Comparison of ENCODE assay signal across 1 cellular context in genomic region chr1:20823879-20824278, GRCh38.
TF ChIP-seq lines count a peak whose summit lies in the region.

No MANE protein-coding gene starts in this region.

TF ChIP-seq in SK-N-SH treated with all-trans-retinoic acid at 6 μM for 48 hours, 23 proteins besides CTCF, POLR2A, EP300 and RAD21 (continued from another document):
- TF ChIP-seq PATZ1 (CRISPR knock-in tag; IDR thresholded peaks at IDR 0.05; ENCODE audit: borderline replicate concordance) (no peak), TSHZ2 (CRISPR knock-in tag; IDR thresholded peaks at IDR 0.05) (no peak), ESRRG (CRISPR knock-in tag; IDR thresholded peaks at IDR 0.05) (no peak), CSDC2 (CRISPR knock-in tag; IDR thresholded peaks at IDR 0.05) (no peak)
